12 cellular contexts compared by ENCODE assay signal in the genomic region with DNA sequence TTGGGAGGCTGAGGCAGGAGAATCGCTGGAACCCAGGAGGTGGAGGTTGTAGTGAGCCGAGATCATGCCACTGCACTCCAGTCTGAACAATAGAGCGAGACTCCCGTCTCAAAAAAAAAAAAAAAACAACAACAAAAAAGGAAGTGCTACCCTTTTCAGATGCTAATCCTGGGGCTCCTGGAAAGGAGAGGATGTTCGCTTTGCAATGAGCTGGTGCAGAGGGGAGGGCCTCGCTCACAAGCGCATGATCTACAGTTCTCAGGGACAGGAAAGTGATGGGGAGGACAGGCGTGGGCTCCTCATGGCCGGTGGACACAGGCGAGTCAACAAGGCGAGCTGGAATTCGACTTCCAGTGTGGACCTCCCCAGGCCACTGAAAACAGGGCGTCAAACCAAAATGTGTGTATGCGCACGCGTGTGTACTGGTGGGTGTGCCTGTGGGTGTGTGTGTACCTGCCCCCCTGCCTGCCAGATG. TPM values are rescaled to one million over a fixed set of nuclear protein-coding genes. Genes with fewer than 3 reads are reported as not detected.
A peak's percentile ranks its signal among the peaks of the same experiment; 100 is the strongest.
DNase-seq lines count a peak whose midpoint lies in the region; ATAC-seq, FAIRE-seq and TF ChIP-seq lines count a peak whose summit lies in the region.
"Had no signal": no experiment of that assay in that cellular context is flagged by ENCODE, and none has a peak within 500 bp of the region (broad histone marks: within the 10 kb centered on the region; RNA-seq: fewer than 3 reads in every experiment).

No MANE protein-coding gene starts in this region.

- 94 to 96% methylated on average over 15 to 16 of the region's 16 CpGs for WGBS in GM23248 (ENCODE audit: low coverage in 1 of 2, low lambda C conversion rate in 2 of 2, missing lambda C conversion rate in 2 of 2), 2 experiments

- FAIRE-seq in GM12891 (lab: Jason Lieb, UNC), result no peak
- FAIRE-seq in urothelium cell line (lab: Jason Lieb, UNC), result no peak
- FAIRE-seq: TTC549 had no signal

- peaks cover 35% of the 10 kb centered on the region for H3K4me1 Mint-ChIP-seq in brain

- no peaks in the 10 kb centered on the region for H3K27me3 ChIP-seq in neutrophil
- H3K27me3 ChIP-seq in GM23248 (replicated peaks; ENCODE audit: insufficient read depth), result no peaks in the 10 kb centered on the region

- H3K4me3 ChIP-seq in OCI-LY7 (ENCODE audit: low read depth, low read length, poor library complexity, severe bottlenecking), result peak overlapping the region; percentile 66
- peak overlapping the region; percentile 62 to 70 for H3K4me3 ChIP-seq in neutrophil (ENCODE audit: low read depth in 1 of 2, low read length in 1 of 2)
- no peak overlapping the region for H3K4me3 ChIP-seq in GM23248
- H3K4me3 ChIP-seq: prostate gland had no signal

- H3K27me3 Mint-ChIP-seq in brain, result no peaks in the 10 kb centered on the region

- no peak for DNase-seq in GM12891 (ENCODE audit: insufficient read length, low spot score)
- no peak for DNase-seq in OCI-LY7 (ENCODE audit: low spot score)
- DNase-seq in GM10248 (ENCODE audit: extremely low spot score), result no peak
- DNase-seq in GM23248, result no peak
- no peak for DNase-seq in urothelium cell line (ENCODE audit: low spot score)
- DNase-seq: caudate nucleus, NCI-H446 treated with DMSO at 0.1 percent for 48 hours had no signal

- H3K9ac ChIP-seq in GM23248, result no peak overlapping the region

- peaks cover 14% of the 10 kb centered on the region; the same call in 1 of the 2 replicates for H3K79me2 ChIP-seq in OCI-LY7 (ENCODE audit: insufficient read depth, low read depth, low read length)
- H3K79me2 ChIP-seq in GM23248 (ENCODE audit: insufficient read depth), result no peaks in the 10 kb centered on the region

- H2AFZ ChIP-seq in OCI-LY7 (ENCODE audit: low read length) (no peak overlapping the region), GM23248 (no peak overlapping the region)

- H4K20me1 ChIP-seq in OCI-LY7 (ENCODE audit: insufficient read depth, low read length), result 0 out of 2 replicates have a peak, but pooled peaks cover 6% of the 10 kb centered on the region
- H4K20me1 ChIP-seq in GM23248 (ENCODE audit: insufficient read depth), result no peaks in the 10 kb centered on the region

- H3K4me3 Mint-ChIP-seq in brain, result no peak overlapping the region

- ATAC-seq in HG02885 (IDR thresholded peaks at IDR 0.05; ENCODE audit: poor library complexity, unreplicated experiment), result no peak

- H3K9me3 Mint-ChIP-seq in brain, result peaks cover 0 to 4% (median 0%) of the 10 kb centered on the region in 5 experiments

- H3K27ac ChIP-seq in OCI-LY7 (ENCODE audit: low read depth, low read length, poor library complexity, severe bottlenecking) (peak overlapping the region; percentile 93), neutrophil (peak overlapping the region; percentile 99), GM23248 (no peak overlapping the region)

- H3K9me2 ChIP-seq in OCI-LY7 (ENCODE audit: insufficient read depth, low read length), result no peaks in the 10 kb centered on the region
- H3K9me2 ChIP-seq in GM23248 (ENCODE audit: insufficient read depth), result no peaks in the 10 kb centered on the region

- H3K9me3 ChIP-seq in OCI-LY7 (ENCODE audit: low read length), result peaks cover 4% of the 10 kb centered on the region; the same call in 1 of the 2 replicates
- no peaks in the 10 kb centered on the region for H3K9me3 ChIP-seq in neutrophil
- no peaks in the 10 kb centered on the region for H3K9me3 ChIP-seq in GM23248 (ENCODE audit: low read depth)
- H3K9me3 ChIP-seq: prostate gland had no signal

- CTCF ChIA-PET in OCI-LY7 (lab: Charles Lee; ENCODE audit: unreplicated experiment), result no interaction called here
- CTCF ChIA-PET in GM10248 (lab: Yijun Ruan, JAX), result interaction anchor here (0.9 to 4.9 kb wide), 4 partner anchors 8 to 211 kb away, joined by 3 to 23 read pairs (median 4); no protein-coding TSS in a partner anchor

- intact Hi-C loops in OCI-LY7 (cut with micrococcal nuclease; ENCODE audit: unreplicated experiment), result loop anchor here (2.0 kb wide), 1 partner anchor 99 kb away; no protein-coding TSS in a partner anchor

- no TSS peak for BruUV-seq in OCI-LY7 (replicated peaks; lab: Mats Ljungman, UMichigan)

- peaks cover 40% of the 10 kb centered on the region for H3K36me3 Mint-ChIP-seq in brain

- H3K36me3 ChIP-seq in OCI-LY7 (ENCODE audit: insufficient read depth, low read length) (peaks cover 58% of the 10 kb centered on the region), neutrophil (peaks cover 5% of the 10 kb centered on the region), GM23248 (ENCODE audit: low read depth) (no peaks in the 10 kb centered on the region)

- no peak for TF ChIP-seq CTCF in OCI-LY7 (conservative IDR thresholded peaks at IDR 0.05; ENCODE audit: low read length)
- no peak for TF ChIP-seq CTCF in brain (conservative IDR thresholded peaks at IDR 0.05)
- no peak for TF ChIP-seq CTCF in neutrophil (IDR thresholded peaks at IDR 0.05)
- no peak for TF ChIP-seq CTCF in GM10248 (IDR thresholded peaks at IDR 0.05; ENCODE audit: control extremely low read depth, extremely low read depth, low read depth, missing control alignments)

- H3K27ac Mint-ChIP-seq in brain, result peak overlapping the region in 3 of 5 experiments; percentile 10 to 54 (median 34)

- peak overlapping the region; percentile 95 for H3K4me2 ChIP-seq in OCI-LY7 (ENCODE audit: low read length)
- H3K4me2 ChIP-seq in GM23248 (ENCODE audit: unreplicated experiment), result no peak overlapping the region

- in situ Hi-C loops in GM23248 (cut with MboI), result loop anchor here (25.0 kb wide), 3 partner anchors 173 to 448 kb away; a partner anchor contains a TSS

- H3K4me1 ChIP-seq in OCI-LY7 (ENCODE audit: insufficient read depth, low read length, poor library complexity, severe bottlenecking) (peaks cover 90% of the 10 kb centered on the region), neutrophil (ENCODE audit: control insufficient read depth in 1 of 2, insufficient read depth in 1 of 2, low read depth in 1 of 2, low read length in 1 of 2) (peaks cover 73 to 82% of the 10 kb centered on the region in 2 experiments), GM23248 (ENCODE audit: insufficient read depth) (peaks cover 25% of the 10 kb centered on the region)

- peaks cover 35% of the 10 kb centered on the region for H3F3A ChIP-seq in GM23248 (ENCODE audit: insufficient read depth)

- 0 out of 2 replicates have a peak, but pooled peaks have one; percentile 18 for TF ChIP-seq POLR2A in GM12891 (IDR thresholded peaks at IDR 0.05; ENCODE audit: low read depth, low read length)

- POLR2A ChIA-PET in OCI-LY7 (lab: Charles Lee) (interaction anchor here (0.6 to 2.9 kb wide), 11 partner anchors 9 to 655 kb away, joined by 3 to 17 read pairs (median 6); no protein-coding TSS in a partner anchor), GM10248 (lab: Yijun Ruan, JAX) (interaction anchor here (0.7 kb wide), 2 partner anchors 13 to 121 kb away, joined by 3 to 9 read pairs; no protein-coding TSS in a partner anchor)

TF ChIP-seq in GM12891, 5 proteins besides CTCF, POLR2A, EP300 and RAD21:
- peak; percentile 81 for TF ChIP-seq SPI1 (IDR thresholded peaks at IDR 0.05; ENCODE audit: low read depth, low read length)
- no peak for TF ChIP-seq POU2F2 (IDR thresholded peaks at IDR 0.05; ENCODE audit: low read depth, low read length)
TF ChIP-seq in GM12891: peak in this region for 1.

RNA-seq across cellular contexts. Expression of a gene that starts 54.2 kb away (rescaled TPM):
- 13.4 TPM for polyA plus RNA-seq in GM12891 (2012; ENCODE audit: low read depth, missing spikeins)
- total RNA-seq in OCI-LY7 (2014; rRNA removed; shearing (Covaris generic)), result 14.4 and 15.5 TPM in 2 replicates
- 24.1 and 26.1 TPM in 2 replicates for total RNA-seq in OCI-LY7 (2022)
- polyA plus RNA-seq in brain (ENCODE audit: insufficient read depth, low read depth, low replicate concordance) (61.8 TPM), GM23248 (2016; fragmentation: Nextera tagmentation; extraction: Ambion mirVana) (15.7 and 15.8 TPM in 2 replicates)
- 7.3 and 10.3 TPM in 2 replicates for total RNA-seq in GM23248 (2014; rRNA removed; shearing (Covaris generic))

RNA-seq across cellular contexts. Expression of a gene that starts 54.4 kb away (rescaled TPM):
- 27.4 TPM for polyA plus RNA-seq in GM12891 (2012; ENCODE audit: low read depth, missing spikeins)
- total RNA-seq in OCI-LY7 (2014; rRNA removed; shearing (Covaris generic)), result 49.4 and 57.6 TPM in 2 replicates
- total RNA-seq in OCI-LY7 (2022), result 60.6 and 62.4 TPM in 2 replicates
- polyA plus RNA-seq in brain (ENCODE audit: insufficient read depth, low read depth, low replicate concordance), result 119 TPM
- total RNA-seq in GM23248 (2014; rRNA removed; shearing (Covaris generic)), result 46.8 and 66.0 TPM in 2 replicates
- 79.7 and 80.7 TPM in 2 replicates for polyA plus RNA-seq in GM23248 (2016; fragmentation: Nextera tagmentation; extraction: Ambion mirVana)
